In the genomic region with DNA sequence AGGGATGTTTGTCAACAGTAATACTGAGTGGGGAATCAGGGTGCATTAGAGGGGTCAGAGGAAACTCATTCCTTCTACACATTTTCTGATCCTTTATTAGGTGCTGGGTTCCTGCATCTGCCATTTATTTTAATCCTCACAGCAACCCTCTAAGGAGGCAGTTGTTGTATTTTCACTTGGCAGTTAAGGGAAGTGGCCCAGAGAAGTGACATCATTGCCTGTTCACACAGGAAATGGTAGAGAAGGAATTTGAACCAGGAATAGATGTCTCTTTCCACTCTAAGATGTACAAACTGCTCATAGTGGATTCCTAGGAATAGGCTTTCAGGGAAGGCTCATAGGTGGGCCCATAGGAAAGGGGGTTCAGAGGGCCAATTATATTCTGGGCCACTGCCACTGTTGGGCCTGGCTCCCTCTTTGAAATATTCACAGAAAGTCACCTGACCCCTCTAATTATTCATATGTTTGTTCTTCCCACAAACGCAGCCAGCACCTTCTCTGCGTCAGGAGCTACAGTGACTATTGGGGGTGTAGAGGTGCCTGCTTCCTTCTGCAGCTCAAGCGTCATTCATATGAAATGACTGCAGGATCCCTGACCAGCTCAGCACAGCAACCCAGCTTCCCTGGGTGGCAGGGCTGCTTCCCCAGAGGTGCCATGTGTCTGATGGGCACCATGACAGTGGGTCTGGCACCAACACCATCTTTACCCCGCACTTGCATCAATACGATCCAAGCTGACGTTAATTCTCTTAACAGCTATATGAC, we compare ENCODE assay signal across 13 cellular contexts.
DNase-seq lines count a peak whose midpoint lies in the region; ATAC-seq and TF ChIP-seq lines count a peak whose summit lies in the region.
"Had no signal": no experiment of that assay in that cellular context is flagged by ENCODE, and none has a peak within 500 bp of the region (broad histone marks: within the 10 kb centered on the region; RNA-seq: fewer than 3 reads in every experiment).

No MANE protein-coding gene starts in this region.

- H2AFZ ChIP-seq in mammary epithelial cell (ENCODE audit: low read depth, low read length) = peak overlapping the region; percentile 19

- H3K4me2 ChIP-seq in mammary epithelial cell (ENCODE audit: insufficient read depth, low read depth, low read length) = no peak overlapping the region

- intact Hi-C loops in mammary epithelial cell (cut with micrococcal nuclease) (loop anchor here (5.0 kb wide), 1 partner anchor 119 kb away; no protein-coding TSS in a partner anchor), MCF 10A (cut with micrococcal nuclease) (loop anchor here (5.0 kb wide), 1 partner anchor 284 kb away; no protein-coding TSS in a partner anchor), left ventricle myocardium superior (cut with micrococcal nuclease) (no loop called here), aorta (cut with DNase I) (no loop called here)

- BruUV-seq in mammary epithelial cell (replicated peaks; lab: Mats Ljungman, UMichigan) = no TSS peak
- BruUV-seq in MCF 10A (replicated peaks; lab: Mats Ljungman, UMichigan) = no TSS peak

- in situ Hi-C loops in mammary epithelial cell (cut with MboI; ENCODE audit: low sequenced_read_pairs in 2 of 2) = no loop called here

- H3K4me1 ChIP-seq in mammary epithelial cell (ENCODE audit: insufficient read depth, low read length) (peaks cover 3% of the 10 kb centered on the region), SJSA1 (replicated peaks) (peaks cover 25% of the 10 kb centered on the region), aorta (ENCODE audit: control insufficient read depth in 1 of 2, insufficient read depth in 2 of 2, low read length in 2 of 2) (no peaks in the 10 kb centered on the region)

- H3K27ac ChIP-seq in mammary epithelial cell (ENCODE audit: insufficient read depth, low read depth, low read length) (no peak overlapping the region), SJSA1 (peak overlapping the region; percentile 53), aorta (ENCODE audit: low read depth in 1 of 2, low read length in 2 of 2) (peak overlapping the region; percentile 3 to 48)
- H3K27ac ChIP-seq: WERI-Rb-1 had no signal

- H3K36me3 ChIP-seq in mammary epithelial cell (ENCODE audit: insufficient read depth, low read length) = no peaks in the 10 kb centered on the region
- peaks cover 8% of the 10 kb centered on the region for H3K36me3 ChIP-seq in SJSA1
- no peaks in the 10 kb centered on the region for H3K36me3 ChIP-seq in aorta (ENCODE audit: control insufficient read depth in 1 of 2, insufficient read depth in 2 of 2, low read length in 1 of 2)
- H3K36me3 ChIP-seq: WERI-Rb-1 had no signal

- no peaks in the 10 kb centered on the region for H3K9me3 ChIP-seq in mammary epithelial cell (replicated peaks; ENCODE audit: insufficient read depth, low read length)
- H3K9me3 ChIP-seq in SJSA1 (replicated peaks) = no peaks in the 10 kb centered on the region
- no peaks in the 10 kb centered on the region for H3K9me3 ChIP-seq in aorta (ENCODE audit: control insufficient read depth, low read length)

- no peak overlapping the region for H3K27ac Mint-ChIP-seq in MCF 10A (ENCODE audit: low read depth, unreplicated experiment)
- H3K27ac Mint-ChIP-seq in stimulated activated naive CD8-positive, alpha-beta T cell treated with anti-CD3 and anti-CD28 coated beads, Interleukin-15, amount 100 ng/mL, for 72 hours = peak overlapping the region in 1 of 2 donors; percentile 38
- H3K27ac Mint-ChIP-seq: B cell; natural killer cell treated with Interleukin-12 subunit alpha and Interleukin-12 subunit beta and Interleukin-15 and Interleukin-18, amount 100 ng/mL, for 72 hours had no signal

- CTCF ChIA-PET in mammary epithelial cell (lab: Charles Lee; ENCODE audit: low non-redundant PET) = no interaction called here
- CTCF ChIA-PET in MCF 10A (lab: Yijun Ruan, JAX) = interaction anchor here (0.5 to 1.0 kb wide), 4 partner anchors 25 to 279 kb away, joined by 3 to 4 read pairs (median 4); no protein-coding TSS in a partner anchor

- TF ChIP-seq CTCF in mammary epithelial cell (conservative IDR thresholded peaks at IDR 0.05 in 1 of 2, IDR thresholded peaks at IDR 0.05 in 1 of 2; ENCODE audit: extremely low read depth in 1 of 2, insufficient read depth in 1 of 2, low read depth in 1 of 2, low read length in 2 of 2) (no peak), MCF 10A (IDR thresholded peaks at IDR 0.05; ENCODE audit: unreplicated experiment) (no peak)

- H3K36me3 Mint-ChIP-seq in MCF 10A (ENCODE audit: insufficient read depth, unreplicated experiment) = peaks cover 6% of the 10 kb centered on the region
- H3K36me3 Mint-ChIP-seq: natural killer cell treated with Interleukin-12 subunit alpha and Interleukin-12 subunit beta and Interleukin-15 and Interleukin-18, amount 100 ng/mL, for 72 hours had no signal

- WGBS in mammary epithelial cell (ENCODE audit: low coverage, missing lambda C conversion rate) = 100% methylated on average over 6 of the region's 6 CpGs
- 86 to 90% methylated on average over 6 of the region's 6 CpGs for WGBS in aorta, 2 donors

- ATAC-seq in left ventricle myocardium superior = peak; percentile 39
- peak; percentile 8 for ATAC-seq in aorta (ENCODE audit: low FRiP score)
- no peak for ATAC-seq in stimulated activated naive CD8-positive, alpha-beta T cell treated with anti-CD3 and anti-CD28 coated beads, Interleukin-15, amount 100 ng/mL, for 72 hours
- no peak for ATAC-seq in HG02763 (IDR thresholded peaks at IDR 0.05; ENCODE audit: unreplicated experiment)
- ATAC-seq: natural killer cell treated with Interleukin-12 subunit alpha and Interleukin-12 subunit beta and Interleukin-15 and Interleukin-18, amount 100 ng/mL, for 72 hours had no signal

- peaks cover 22% of the 10 kb centered on the region for H3K4me1 Mint-ChIP-seq in MCF 10A (ENCODE audit: insufficient read depth, unreplicated experiment)
- H3K4me1 Mint-ChIP-seq in stimulated activated naive CD8-positive, alpha-beta T cell treated with anti-CD3 and anti-CD28 coated beads, Interleukin-15, amount 100 ng/mL, for 72 hours = peaks cover 5% of the 10 kb centered on the region

- no peak overlapping the region for H3K4me3 ChIP-seq in mammary epithelial cell (replicated peaks in 1 of 3; ENCODE audit: insufficient read depth in 1 of 3, low read depth in 2 of 3, low read length in 3 of 3)
- H3K4me3 ChIP-seq in SJSA1 = no peak overlapping the region
- H3K4me3 ChIP-seq in aorta (ENCODE audit: low read length in 2 of 2) = no peak overlapping the region

- H3K9ac ChIP-seq in mammary epithelial cell (ENCODE audit: insufficient read depth, low read length) = no peak overlapping the region

- H3K27me3 Mint-ChIP-seq in MCF 10A (ENCODE audit: insufficient read depth, unreplicated experiment) = no peaks in the 10 kb centered on the region
- no peaks in the 10 kb centered on the region for H3K27me3 Mint-ChIP-seq in stimulated activated naive CD8-positive, alpha-beta T cell treated with anti-CD3 and anti-CD28 coated beads, Interleukin-15, amount 100 ng/mL, for 72 hours

- H3K27me3 ChIP-seq in mammary epithelial cell (ENCODE audit: insufficient read depth, low read length) (no peaks in the 10 kb centered on the region), SJSA1 (replicated peaks) (no peaks in the 10 kb centered on the region), aorta (ENCODE audit: control insufficient read depth in 1 of 2, insufficient read depth in 2 of 2, low read length in 1 of 2) (no peaks in the 10 kb centered on the region)

- POLR2A ChIA-PET in MCF 10A (lab: Yijun Ruan, JAX) = interaction anchor here (0.6 kb wide), 1 partner anchor 199 kb away, joined by 3 read pairs; a partner anchor contains a TSS

- H4K20me1 ChIP-seq in mammary epithelial cell (ENCODE audit: insufficient read depth, low read length) = no peaks in the 10 kb centered on the region

- H3K9me3 Mint-ChIP-seq in MCF 10A (ENCODE audit: unreplicated experiment) = peaks cover 4% of the 10 kb centered on the region
- peaks cover 3 to 6% of the 10 kb centered on the region in 2 donors for H3K9me3 Mint-ChIP-seq in stimulated activated naive CD8-positive, alpha-beta T cell treated with anti-CD3 and anti-CD28 coated beads, Interleukin-15, amount 100 ng/mL, for 72 hours

- no peaks in the 10 kb centered on the region for H3K79me2 ChIP-seq in mammary epithelial cell (ENCODE audit: insufficient read depth, low read length)

- no peak overlapping the region for H3K4me3 Mint-ChIP-seq in MCF 10A (ENCODE audit: unreplicated experiment)
- H3K4me3 Mint-ChIP-seq in stimulated activated naive CD8-positive, alpha-beta T cell treated with anti-CD3 and anti-CD28 coated beads, Interleukin-15, amount 100 ng/mL, for 72 hours = no peak overlapping the region
- H3K4me3 Mint-ChIP-seq: B cell; natural killer cell treated with Interleukin-12 subunit alpha and Interleukin-12 subunit beta and Interleukin-15 and Interleukin-18, amount 100 ng/mL, for 72 hours had no signal

- dilution Hi-C loops in mammary epithelial cell (cut with HindIII; ENCODE audit: low sequenced_read_pairs) = no loop called here

- DNase-seq in mammary epithelial cell = no peak
- DNase-seq in MCF 10A (ENCODE audit: unreplicated experiment) = no peak
- peak in 1 of 2 experiments; percentile 38 for DNase-seq in SJSA1 (ENCODE audit: low read depth in 1 of 2, low spot score in 2 of 2)
- no peak for DNase-seq in left ventricle myocardium superior
- no peak for DNase-seq in aorta
- DNase-seq in stimulated activated naive CD8-positive, alpha-beta T cell treated with anti-CD3 and anti-CD28 coated beads, Interleukin-15, amount 100 ng/mL, for 72 hours = no peak
- DNase-seq in foreskin melanocyte = no peak
- DNase-seq: activated effector memory CD4-positive, alpha-beta T cell treated with Interleukin-2 at 50 U/mL for 16 hours; NCI-H1694 treated with DMSO at 0.1 percent for 48 hours; WERI-Rb-1 had no signal

Comparison
In these comparisons a context has a peak if more than half of its experiments do, and no peak if none do; other contexts are left out.
1. ATAC-seq: peak in left ventricle myocardium superior (single experiment) and aorta (single experiment); none in stimulated activated naive CD8-positive, alpha-beta T cell treated with anti-CD3 and anti-CD28 coated beads, Interleukin-15, amount 100 ng/mL, for 72 hours (single experiment) and HG02763 (single experiment).
2. intact Hi-C loops: an anchor here in mammary epithelial cell (5.0 kb wide) and MCF 10A (5.0 kb wide); none called in left ventricle myocardium superior and aorta.